In the genomic region with DNA sequence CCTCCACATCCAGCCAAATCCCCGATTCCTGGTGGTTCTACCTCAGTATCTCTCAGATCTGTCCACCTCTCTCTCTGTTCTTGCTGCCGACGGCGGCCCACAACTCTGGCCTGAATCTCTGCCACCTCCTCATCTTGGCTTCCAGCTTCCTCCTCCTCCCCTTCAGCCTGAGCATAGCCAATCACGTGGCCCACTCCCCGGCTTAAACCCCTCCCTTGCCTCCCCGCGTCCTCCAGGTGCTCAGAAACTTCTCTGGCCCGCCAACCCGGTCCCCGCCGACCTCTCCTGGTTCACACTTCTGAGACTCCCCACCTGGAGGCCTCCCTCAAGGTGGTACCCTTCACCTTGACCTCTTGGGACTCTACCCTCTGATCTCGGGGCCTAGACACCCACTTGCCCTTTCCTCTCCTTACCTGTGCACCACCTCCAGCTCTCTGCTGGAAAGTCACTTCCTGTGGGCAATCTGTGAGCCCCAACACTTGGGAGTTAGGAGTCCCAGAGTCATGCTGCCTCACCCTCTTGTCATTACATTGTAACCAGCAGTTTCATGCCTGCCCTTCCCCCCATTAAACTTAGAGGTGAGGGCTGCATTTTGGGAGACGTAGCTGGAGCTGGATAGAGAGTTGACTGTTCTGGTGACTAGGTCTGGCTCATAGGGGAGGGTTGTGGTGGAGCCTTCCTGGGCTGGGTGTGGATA, we compare ENCODE assay signal across 8 cellular contexts. TPM values are rescaled to one million over a fixed set of nuclear protein-coding genes. Genes with fewer than 3 reads are reported as not detected.
DNase-seq lines count a peak whose midpoint lies in the region; ATAC-seq and TF ChIP-seq lines count a peak whose summit lies in the region.

No MANE protein-coding gene starts in this region.

- H3K4me1 ChIP-seq in DND-41 (ENCODE audit: insufficient read depth, low read length) (peaks cover 50% of the 10 kb centered on the region), HCT116 (ENCODE audit: control insufficient read depth in 1 of 2, insufficient read depth in 2 of 2, low read length in 2 of 2) (peaks cover 25 to 44% of the 10 kb centered on the region in 2 experiments)

- peak overlapping the region; percentile 82 for H2AFZ ChIP-seq in DND-41 (ENCODE audit: low read depth, low read length)
- no peak overlapping the region for H2AFZ ChIP-seq in HCT116 (ENCODE audit: low read depth, low read length, poor library complexity, severe bottlenecking)

- ATAC-seq in DND-41 (ENCODE audit: insufficient read depth, low read depth) (peak; percentile 57), HCT116 (peak; percentile 72)

- intact Hi-C loops in HCT116 (cut with micrococcal nuclease) = no loop called here

- H3K9me2 ChIP-seq in HCT116 (ENCODE audit: insufficient read depth) = no peaks in the 10 kb centered on the region

- RAD21 ChIA-PET in HCT116 (lab: Charles Lee; ENCODE audit: low non-redundant PET in 1 of 2, low total read pairs in 2 of 2, uncharacterized antibody in 2 of 2, unreplicated experiment in 2 of 2) = interaction anchor here in 1 of 2 experiments (0.6 kb wide), 1 partner anchor 87 kb away, joined by 4 read pairs; no protein-coding TSS in a partner anchor

- TF ChIP-seq RAD21 in HCT116 (IDR thresholded peaks at IDR 0.05; ENCODE audit: low read depth) = no peak

- BruUV-seq in HCT116 (replicated peaks; lab: Mats Ljungman, UMichigan) = no TSS peak

- peak; percentile 79 for DNase-seq in DND-41
- peak; percentile 86 for DNase-seq in HCT116 (ENCODE audit: low read depth, low spot score)
- DNase-seq in NCI-H510A treated with DMSO at 0.1 percent for 48 hours (lab: John Stamatoyannopoulos, UW) = peak; percentile 92
- DNase-seq in activated CD4-positive, alpha-beta T cell treated with anti-CD3 and anti-CD28 coated beads, Interleukin-2, amount 50 U/mL, for 4 hours = peak; percentile 62 to 63
- peak; percentile 69 for DNase-seq in effector CD4-positive, alpha-beta T cell
- peak; percentile 78 for DNase-seq in medulla oblongata (ENCODE audit: extremely low spot score)
- DNase-seq in stimulated activated CD8-positive, alpha-beta memory T cell treated with anti-CD3 and anti-CD28 coated beads, Interleukin-15, amount 100 ng/mL, for 4 hours (ENCODE audit: low read depth in 2 of 2) = peak; percentile 42 to 56
- DNase-seq in NCI-H1092 (lab: John Stamatoyannopoulos, UW) = no peak

- H3K79me2 ChIP-seq in DND-41 (ENCODE audit: insufficient read depth, low read length) = peaks cover 22% of the 10 kb centered on the region
- H3K79me2 ChIP-seq in HCT116 (ENCODE audit: insufficient read depth, low read length) = peaks cover 61% of the 10 kb centered on the region

- TF ChIP-seq POLR2A in HCT116 (IDR thresholded peaks at IDR 0.05; ENCODE audit: borderline replicate concordance, extremely low read depth, insufficient read depth, insufficient read length) = peak; percentile 93

- H3K4me3 ChIP-seq in DND-41 (ENCODE audit: low read depth in 1 of 2, low read length in 2 of 2) = peak overlapping the region; percentile 51 to 66; a peak in 3 of 4 replicates
- peak overlapping the region; percentile 96 for H3K4me3 ChIP-seq in HCT116 (replicated peaks in 1 of 2; ENCODE audit: low read depth in 1 of 2, low read length in 2 of 2)

- TF ChIP-seq CTCF in DND-41 (IDR thresholded peaks at IDR 0.05; ENCODE audit: borderline replicate concordance, extremely low read depth, low read length, poor library complexity, severe bottlenecking) (no peak), HCT116 (IDR thresholded peaks at IDR 0.05 in 2 of 3, conservative IDR thresholded peaks at IDR 0.05 in 1 of 3; ENCODE audit: borderline replicate concordance in 1 of 3, insufficient read depth in 1 of 3, low read depth in 2 of 3, low read length in 2 of 3) (no peak)

- no peaks in the 10 kb centered on the region for H3K9me3 ChIP-seq in DND-41 (ENCODE audit: insufficient read depth, low read length, severe bottlenecking)
- H3K9me3 ChIP-seq in HCT116 (ENCODE audit: control insufficient read depth in 1 of 2, insufficient read depth in 1 of 2, low read depth in 1 of 2, low read length in 2 of 2) = no peaks in the 10 kb centered on the region

- peak overlapping the region; percentile 68 for H3K27ac ChIP-seq in DND-41 (ENCODE audit: low read length)
- H3K27ac ChIP-seq in HCT116 (ENCODE audit: low read depth, low read length) = peak overlapping the region; percentile 94

- H4K20me1 ChIP-seq in DND-41 (ENCODE audit: insufficient read depth, low read length) (no peaks in the 10 kb centered on the region), HCT116 (ENCODE audit: insufficient read depth) (no peaks in the 10 kb centered on the region)

- CTCF ChIA-PET in HCT116 (lab: Charles Lee) = interaction anchor here (1.0 to 2.6 kb wide), 3 partner anchors 13 to 49 kb away, joined by 3 to 14 read pairs (median 9); a partner anchor contains a TSS

- H3K4me2 ChIP-seq in DND-41 (ENCODE audit: insufficient read depth, low read length) (peak overlapping the region; percentile 75), HCT116 (ENCODE audit: low read length) (peak overlapping the region; percentile 83)

- peak overlapping the region; percentile 68 for H3K9ac ChIP-seq in DND-41 (ENCODE audit: low read depth, low read length)
- H3K9ac ChIP-seq in HCT116 (ENCODE audit: low read length) = peak overlapping the region; percentile 99

- H3K36me3 ChIP-seq in DND-41 (ENCODE audit: insufficient read depth, low read length) = no peaks in the 10 kb centered on the region
- no peaks in the 10 kb centered on the region for H3K36me3 ChIP-seq in HCT116 (ENCODE audit: control insufficient read depth in 1 of 2, insufficient read depth in 2 of 2, low read length in 2 of 2)

- H3K27me3 ChIP-seq in DND-41 (ENCODE audit: insufficient read depth, low read length, poor library complexity) (no peaks in the 10 kb centered on the region), HCT116 (ENCODE audit: insufficient read depth, low read length) (no peaks in the 10 kb centered on the region)

- POLR2A ChIA-PET in HCT116 (lab: Charles Lee) = interaction anchor here (0.6 to 3.4 kb wide), 16 partner anchors 9 to 204 kb away, joined by 3 to 24 read pairs (median 6); a partner anchor contains a TSS

TF ChIP-seq in HCT116, 20 proteins besides CTCF, POLR2A, EP300 and RAD21:
- TF ChIP-seq POLR2AphosphoS5 (IDR thresholded peaks at IDR 0.05; ENCODE audit: low read depth, low read length) = peak; percentile 88
- TF ChIP-seq YY1 (IDR thresholded peaks at IDR 0.05; ENCODE audit: extremely low read depth, insufficient replicate concordance, low read depth, low read length) = peak; percentile 46
- TF ChIP-seq TCF7L2 (IDR thresholded peaks at IDR 0.05; ENCODE audit: borderline replicate concordance, extremely low read depth, insufficient read depth, insufficient read length) = peak; percentile 9
- TF ChIP-seq ZFX (IDR thresholded peaks at IDR 0.05) = peak; percentile 42; the same call in 1 of the 2 replicates
- TF ChIP-seq SIN3A (IDR thresholded peaks at IDR 0.05; ENCODE audit: low read depth) = no peak

RNA-seq across cellular contexts. Expression of a gene that starts 4.5 kb away (rescaled TPM):
- 595 TPM for total RNA-seq in HCT116 (2021; ENCODE audit: unreplicated experiment)
- polyA plus RNA-seq in HCT116 (2012) = 271 and 320 TPM in 2 replicates

RNA-seq across cellular contexts. Expression of a gene that starts 17.8 kb away (rescaled TPM):
- total RNA-seq in HCT116 (2021; ENCODE audit: unreplicated experiment) = 37.9 TPM
- polyA plus RNA-seq in HCT116 (2012) = 30.1 and 34.1 TPM in 2 replicates

RNA-seq across cellular contexts. Expression of a gene that starts 27.8 kb away (rescaled TPM):
- 155 TPM for total RNA-seq in HCT116 (2021; ENCODE audit: unreplicated experiment)
- 150 and 152 TPM in 2 replicates for polyA plus RNA-seq in HCT116 (2012)

RNA-seq across cellular contexts. Expression of a gene that starts 39.5 kb away (rescaled TPM):
- 57.6 TPM for total RNA-seq in HCT116 (2021; ENCODE audit: unreplicated experiment)
- polyA plus RNA-seq in HCT116 (2012) = 86.3 and 86.6 TPM in 2 replicates
